ENCODE assay signal across 8 cellular contexts in genomic region chr15:101295607-101296225, GRCh38. TPM values are rescaled to one million over a fixed set of nuclear protein-coding genes. Genes with fewer than 3 reads are reported as not detected.
DNase-seq lines count a peak whose midpoint lies in the region; ATAC-seq, FAIRE-seq and TF ChIP-seq lines count a peak whose summit lies in the region.

No MANE protein-coding gene starts in this region.

- H3K27ac ChIP-seq in CD4-positive, alpha-beta T cell (ENCODE audit: low read depth, low read length): peak overlapping the region; percentile 98
- H3K27ac ChIP-seq in mammary epithelial cell (ENCODE audit: insufficient read depth, low read depth, low read length) (peak overlapping the region; percentile 86), lower lobe of right lung (peak overlapping the region; percentile 96), tibial nerve (peak overlapping the region; percentile 77 to 98 (median 92))

- H3K36me3 ChIP-seq in mammary epithelial cell (ENCODE audit: insufficient read depth, low read length) (peaks cover 2% of the 10 kb centered on the region), lower lobe of right lung (no peaks in the 10 kb centered on the region), tibial nerve (peaks cover 0 to 9% (median 0%) of the 10 kb centered on the region in 3 donors)

- H3K27me3 ChIP-seq in CD4-positive, alpha-beta T cell (ENCODE audit: control insufficient read depth, insufficient read depth, low read length): no peaks in the 10 kb centered on the region
- H3K27me3 ChIP-seq in mammary epithelial cell (ENCODE audit: insufficient read depth, low read length): no peaks in the 10 kb centered on the region
- no peaks in the 10 kb centered on the region for H3K27me3 ChIP-seq in lower lobe of right lung (ENCODE audit: low read depth)
- H3K27me3 ChIP-seq in tibial nerve: no peaks in the 10 kb centered on the region

- H4K20me1 ChIP-seq in mammary epithelial cell (ENCODE audit: insufficient read depth, low read length): no peaks in the 10 kb centered on the region

- TSS peak; percentile 56 for BruUV-seq in mammary epithelial cell (replicated peaks; lab: Mats Ljungman, UMichigan)

- peak overlapping the region; percentile 100 for H3K4me3 Mint-ChIP-seq in CD4-positive, alpha-beta T cell

- H3K4me1 ChIP-seq in mammary epithelial cell (ENCODE audit: insufficient read depth, low read length) (peaks cover 30% of the 10 kb centered on the region), lower lobe of right lung (peaks cover 24% of the 10 kb centered on the region), tibial nerve (peaks cover 0 to 48% (median 19%) of the 10 kb centered on the region in 4 donors)

- dilution Hi-C loops in mammary epithelial cell (cut with HindIII; ENCODE audit: low sequenced_read_pairs): loop anchor here (5.0 kb wide), 2 partner anchors 52 to 357 kb away; partner anchors contain the start of gene TM2D3

- TF ChIP-seq CTCF in CD4-positive, alpha-beta T cell (IDR thresholded peaks at IDR 0.05): no peak
- TF ChIP-seq CTCF in LNCaP clone FGC (IDR thresholded peaks at IDR 0.05; ENCODE audit: control insufficient read depth, extremely low read depth, insufficient read depth): no peak
- TF ChIP-seq CTCF in mammary epithelial cell (conservative IDR thresholded peaks at IDR 0.05 in 1 of 2, IDR thresholded peaks at IDR 0.05 in 1 of 2; ENCODE audit: extremely low read depth in 1 of 2, insufficient read depth in 1 of 2, low read depth in 1 of 2, low read length in 2 of 2): no peak
- no peak for TF ChIP-seq CTCF in lower lobe of right lung (IDR thresholded peaks at IDR 0.05)
- no peak for TF ChIP-seq CTCF in tibial nerve (IDR thresholded peaks at IDR 0.05)

- H3K36me3 Mint-ChIP-seq in CD4-positive, alpha-beta T cell (ENCODE audit: low read depth): peaks cover 44% of the 10 kb centered on the region

- H3K9ac ChIP-seq in mammary epithelial cell (ENCODE audit: insufficient read depth, low read length): peak overlapping the region; percentile 84

- intact Hi-C loops in CD4-positive, alpha-beta T cell (cut with DNase I, micrococcal nuclease): loop anchor here (1.0 to 10.0 kb wide), 7 partner anchors 19 to 1371 kb away; partner anchors contain the start of genes SELENOS (in 1 of the 2), TARS3 (in 1 of the 2) and TM2D3 (in 1 of the 2)
- intact Hi-C loops in mammary epithelial cell (cut with micrococcal nuclease): no loop called here
- intact Hi-C loops in lower lobe of right lung (cut with DNase I): loop anchor here (10.0 kb wide), 1 partner anchor 359 kb away; the partner anchor contains the start of gene TM2D3

- H3K4me3 ChIP-seq in LNCaP clone FGC (ENCODE audit: low read depth, low read length) (peak overlapping the region; percentile 95), mammary epithelial cell (replicated peaks in 1 of 3; ENCODE audit: insufficient read depth in 1 of 3, low read depth in 2 of 3, low read length in 3 of 3) (peak overlapping the region; percentile 81 to 97 (median 94)), lower lobe of right lung (peak overlapping the region; percentile 89), tibial nerve (peak overlapping the region; percentile 95 to 99 (median 97))

- ATAC-seq in CD4-positive, alpha-beta T cell (ENCODE audit: poor library complexity): no peak
- ATAC-seq in lower lobe of right lung (peak in 1 of 2 donors; percentile 67), HG03045 (IDR thresholded peaks at IDR 0.05; ENCODE audit: unreplicated experiment) (no peak)

- TF ChIP-seq POLR2A in tibial nerve (IDR thresholded peaks at IDR 0.05): no peak

- H3K4me2 ChIP-seq in mammary epithelial cell (ENCODE audit: insufficient read depth, low read depth, low read length): peak overlapping the region; percentile 95

- H3K27ac Mint-ChIP-seq in CD4-positive, alpha-beta T cell: peak overlapping the region; percentile 98

- POLR2A ChIA-PET in CD4-positive, alpha-beta T cell (lab: Charles Lee): interaction anchor here (0.6 to 3.8 kb wide), 14 partner anchors 10 to 428 kb away, joined by 3 to 29 read pairs (median 10); partner anchors contain the start of genes CHSY1 and TARS3

- H3K79me2 ChIP-seq in mammary epithelial cell (ENCODE audit: insufficient read depth, low read length): peaks cover 50% of the 10 kb centered on the region

- no peak for TF ChIP-seq EP300 in tibial nerve (IDR thresholded peaks at IDR 0.05)

- CTCF ChIA-PET in CD4-positive, alpha-beta T cell (lab: Charles Lee): interaction anchor here (1.0 to 2.9 kb wide), 2 partner anchors 346 to 360 kb away, joined by 3 to 10 read pairs; no protein-coding TSS in a partner anchor
- CTCF ChIA-PET in mammary epithelial cell (lab: Charles Lee; ENCODE audit: low non-redundant PET): interaction anchor here (0.6 kb wide), 1 partner anchor 26 kb away, joined by 4 read pairs; no protein-coding TSS in a partner anchor

- H3K9me3 Mint-ChIP-seq in CD4-positive, alpha-beta T cell: no peaks in the 10 kb centered on the region

- in situ Hi-C loops in mammary epithelial cell (cut with MboI; ENCODE audit: low sequenced_read_pairs in 2 of 2): loop anchor here (5.0 to 10.0 kb wide), 2 partner anchors 187 to 279 kb away; no protein-coding TSS in a partner anchor

- WGBS in mammary epithelial cell (ENCODE audit: low coverage, missing lambda C conversion rate): 4% methylated on average over 22 of the region's 22 CpGs
- 3% methylated on average over 18 to 21 of the region's 22 CpGs for WGBS in tibial nerve, 2 donors

- no peak for DNase-seq in CD4-positive, alpha-beta T cell
- DNase-seq in LNCaP clone FGC (ENCODE audit: low read depth): no peak
- DNase-seq in mammary epithelial cell: no peak
- no peak for DNase-seq in lower lobe of right lung
- no peak for DNase-seq in tibial nerve (ENCODE audit: low spot score in 2 of 2)
- DNase-seq in cerebellum (ENCODE audit: low spot score): no peak
- DNase-seq in GM19239 (ENCODE audit: insufficient read length, low spot score): no peak

- H3K4me1 Mint-ChIP-seq in CD4-positive, alpha-beta T cell (ENCODE audit: low read depth): peaks cover 52% of the 10 kb centered on the region

- H2AFZ ChIP-seq in mammary epithelial cell (ENCODE audit: low read depth, low read length): peak overlapping the region; percentile 98

- no peak for FAIRE-seq in GM19239 (lab: Jason Lieb, UNC)

- H3K9me3 ChIP-seq in CD4-positive, alpha-beta T cell (ENCODE audit: control insufficient read depth, low read length): no peaks in the 10 kb centered on the region
- H3K9me3 ChIP-seq in mammary epithelial cell (replicated peaks; ENCODE audit: insufficient read depth, low read length): no peaks in the 10 kb centered on the region
- no peaks in the 10 kb centered on the region for H3K9me3 ChIP-seq in lower lobe of right lung
- H3K9me3 ChIP-seq in tibial nerve: no peaks in the 10 kb centered on the region

- no peaks in the 10 kb centered on the region for H3K27me3 Mint-ChIP-seq in CD4-positive, alpha-beta T cell

RNA-seq across cellular contexts. Expression of gene SNRPA1, which starts 0.7 kb away (rescaled TPM):
- total RNA-seq in CD4-positive, alpha-beta T cell: 100 to 1,000 TPM; 214 to 222 TPM
- total RNA-seq in mammary epithelial cell: 10 to 100 TPM; 17.2 to 85.7 TPM
- polyA plus RNA-seq in mammary epithelial cell: 75.0 TPM
- polyA minus RNA-seq in mammary epithelial cell: 32.0 TPM
- total RNA-seq in lower lobe of right lung: 35.4 TPM
- 10 to 100 TPM; 28.4 to 50.6 (median 40.0) TPM for total RNA-seq in tibial nerve
- total RNA-seq in cerebellum: 18.1 TPM

RNA-seq across cellular contexts. Expression of gene SELENOS, which starts 18.4 kb away (rescaled TPM):
- total RNA-seq in CD4-positive, alpha-beta T cell: 10 to 100 TPM; 41.7 to 48.5 TPM
- total RNA-seq in mammary epithelial cell: 10 to 100 TPM; 51.7 to 81.2 TPM
- polyA plus RNA-seq in mammary epithelial cell: 68.4 TPM
- 23.9 TPM for polyA minus RNA-seq in mammary epithelial cell
- 64.5 TPM for total RNA-seq in lower lobe of right lung
- total RNA-seq in tibial nerve: 100 to 1,000 TPM in 1 of 4 donors, 10 to 100 TPM in 3; 64.8 to 104 (median 88.0) TPM
- 28.8 TPM for total RNA-seq in cerebellum

RNA-seq across cellular contexts. Expression of gene CHSY1, which starts 43.9 kb away (rescaled TPM):
- total RNA-seq in CD4-positive, alpha-beta T cell: 1 to 10 TPM; 5.8 to 6.7 TPM
- total RNA-seq in mammary epithelial cell: 10 to 100 TPM; 37.9 to 40.2 TPM
- polyA plus RNA-seq in mammary epithelial cell: 30.2 TPM
- 83.7 TPM for polyA minus RNA-seq in mammary epithelial cell
- 25.6 TPM for total RNA-seq in lower lobe of right lung
- 10 to 100 TPM; 22.0 to 29.7 (median 24.6) TPM for total RNA-seq in tibial nerve
- 40.9 TPM for total RNA-seq in cerebellum
